ENCODE assay signal across 10 cellular contexts in the genomic region with DNA sequence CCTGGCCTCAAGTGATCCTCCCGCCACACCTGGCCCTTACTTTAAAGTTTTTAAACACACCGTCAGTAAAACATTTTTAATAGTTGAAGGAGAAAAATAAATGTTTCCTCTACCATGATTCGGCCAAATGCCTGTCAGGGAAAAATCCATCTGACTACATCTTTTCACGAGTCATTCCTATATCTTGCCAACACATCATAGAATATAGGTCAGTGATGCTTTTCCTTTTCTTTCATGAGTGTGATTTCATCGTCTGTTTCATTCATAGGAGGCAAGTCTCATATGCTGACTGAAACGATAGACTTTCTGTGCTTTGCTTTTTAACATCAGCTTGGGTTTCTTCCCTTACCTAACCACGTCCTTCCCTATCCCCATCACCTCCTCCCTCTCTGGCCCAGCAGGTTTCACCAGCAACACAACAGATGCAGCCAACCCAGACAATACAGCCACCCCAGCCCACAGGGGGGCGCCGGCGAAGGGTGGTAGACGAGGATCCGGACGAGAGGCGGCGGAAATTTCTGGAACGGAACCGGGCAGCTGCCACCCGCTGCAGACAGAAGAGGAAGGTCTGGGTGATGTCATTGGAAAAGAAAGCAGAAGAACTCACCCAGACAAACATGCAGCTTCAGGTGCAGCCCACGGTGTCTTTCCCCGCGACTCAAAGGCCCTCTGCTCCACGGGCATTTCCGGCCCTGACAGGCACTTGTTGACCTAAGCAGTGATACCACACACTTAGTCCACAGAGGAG.
DNase-seq lines count a peak whose midpoint lies in the region; ATAC-seq, FAIRE-seq and TF ChIP-seq lines count a peak whose summit lies in the region.
"Had no signal": no experiment of that assay in that cellular context is flagged by ENCODE, and none has a peak within 500 bp of the region (broad histone marks: within the 10 kb centered on the region; RNA-seq: fewer than 3 reads in every experiment).

No MANE protein-coding gene starts in this region.

- H3K4me3 ChIP-seq in K562 = peak overlapping the region; percentile 21
- H3K4me3 ChIP-seq in effector memory CD4-positive, alpha-beta T cell (ENCODE audit: insufficient read depth, low read depth, low read length, poor library complexity, severe bottlenecking) = no peak overlapping the region
- H3K4me3 ChIP-seq: ovary had no signal

- H3K9me3 Mint-ChIP-seq in naive B cell = peaks cover 0 to 5% (median 0%) of the 10 kb centered on the region in 7 donors
- no peaks in the 10 kb centered on the region for H3K9me3 Mint-ChIP-seq in activated CD4-positive, alpha-beta memory T cell treated with anti-CD3 and anti-CD28 coated beads for 36 hours
- H3K9me3 Mint-ChIP-seq: activated CD4-positive, alpha-beta T cell treated with anti-CD3 and anti-CD28 coated beads, Interleukin-2, amount 10 ng/mL, durations not matched to agents 24 days and 14 days had no signal

- no peak for TF ChIP-seq POLR2A in K562 (conservative IDR thresholded peaks at IDR 0.05)

- H3K27ac Mint-ChIP-seq in naive B cell = peak overlapping the region in 1 of 6 donors; percentile 18
- no peak overlapping the region for H3K27ac Mint-ChIP-seq in activated CD4-positive, alpha-beta memory T cell treated with anti-CD3 and anti-CD28 coated beads for 36 hours
- H3K27ac Mint-ChIP-seq: activated CD4-positive, alpha-beta T cell treated with anti-CD3 and anti-CD28 coated beads, Interleukin-2, amount 10 ng/mL, durations not matched to agents 24 days and 14 days had no signal

- peak; percentile 6 to 28 (median 16) for DNase-seq in K562 (ENCODE audit: extremely low read depth in 1 of 4, low spot score in 3 of 4)
- peak; percentile 9 for DNase-seq in naive B cell
- no peak for DNase-seq in activated CD4-positive, alpha-beta memory T cell treated with anti-CD3 and anti-CD28 coated beads for 36 hours
- no peak for DNase-seq in effector memory CD4-positive, alpha-beta T cell
- no peak for DNase-seq in DMS79 treated with DMSO at 0.1 percent for 48 hours (lab: John Stamatoyannopoulos, UW)
- no peak for DNase-seq in left lobe of liver (ENCODE audit: low spot score)
- DNase-seq: activated CD4-positive, alpha-beta T cell treated with anti-CD3 and anti-CD28 coated beads, Interleukin-2, amount 10 ng/mL, durations not matched to agents 24 days and 14 days; ovary had no signal

- peaks cover 0 to 8% of the 10 kb centered on the region in 2 experiments; a peak in 1 of 5 replicates for H3K27me3 ChIP-seq in K562 (ENCODE audit: control insufficient read depth in 2 of 2, insufficient read depth in 2 of 2, low read length in 2 of 2)
- no peaks in the 10 kb centered on the region for H3K27me3 ChIP-seq in effector memory CD4-positive, alpha-beta T cell (replicated peaks; ENCODE audit: control insufficient read depth, insufficient read depth, low read length, poor library complexity, severe bottlenecking)
- H3K27me3 ChIP-seq: ovary had no signal

- peaks cover 0 to 9% (median 0%) of the 10 kb centered on the region in 3 donors for H3K4me1 Mint-ChIP-seq in naive B cell
- H3K4me1 Mint-ChIP-seq in activated CD4-positive, alpha-beta memory T cell treated with anti-CD3 and anti-CD28 coated beads for 36 hours (ENCODE audit: low read depth) = no peaks in the 10 kb centered on the region
- H3K4me1 Mint-ChIP-seq: activated CD4-positive, alpha-beta T cell treated with anti-CD3 and anti-CD28 coated beads, Interleukin-2, amount 10 ng/mL, durations not matched to agents 24 days and 14 days had no signal

- CTCF ChIA-PET in K562 (lab: Yijun Ruan, JAX; ENCODE audit: low intra/inter-chr PET ratio) = no interaction called here
- CTCF ChIA-PET in activated CD4-positive, alpha-beta memory T cell treated with anti-CD3 and anti-CD28 coated beads for 36 hours (lab: Charles Lee) = no interaction called here

- no peak for TF ChIP-seq RAD21 in K562 (CRISPR knock-in tag; conservative IDR thresholded peaks at IDR 0.05 in 1 of 2, IDR thresholded peaks at IDR 0.05 in 1 of 2)

- peak overlapping the region; percentile 62 for H2AFZ ChIP-seq in K562 (ENCODE audit: low read depth, low read length)

- ATAC-seq in HG03432 (IDR thresholded peaks at IDR 0.05; ENCODE audit: unreplicated experiment) (peak; percentile 45), K562 (peak; percentile 82), naive B cell (ENCODE audit: low read depth in 2 of 2) (peak; percentile 58 to 80), left lobe of liver (no peak)

- no peaks in the 10 kb centered on the region for H3K4me1 ChIP-seq in K562 (replicated peaks in 1 of 2; ENCODE audit: control insufficient read depth in 2 of 2, insufficient read depth in 2 of 2, low read length in 2 of 2)
- H3K4me1 ChIP-seq in effector memory CD4-positive, alpha-beta T cell (ENCODE audit: control insufficient read depth, insufficient read depth, low read length, poor library complexity, severe bottlenecking) = no peaks in the 10 kb centered on the region

- peak; percentile 5 for TF ChIP-seq CTCF in GM12873 (IDR thresholded peaks at IDR 0.05; ENCODE audit: insufficient read depth, low read depth, low read length, missing control alignments)
- peak in 2 of 3 experiments; percentile 19 to 32; a peak in 3 of 6 replicates for TF ChIP-seq CTCF in K562 (IDR thresholded peaks at IDR 0.05 in 2 of 3, conservative IDR thresholded peaks at IDR 0.05 in 1 of 3; ENCODE audit: insufficient read depth in 2 of 3, low read depth in 1 of 3, low read length in 3 of 3)

- H3K36me3 Mint-ChIP-seq in naive B cell = peaks cover 0 to 12% of the 10 kb centered on the region in 2 donors
- no peaks in the 10 kb centered on the region for H3K36me3 Mint-ChIP-seq in activated CD4-positive, alpha-beta memory T cell treated with anti-CD3 and anti-CD28 coated beads for 36 hours

- peaks cover 0 to 17% (median 13%) of the 10 kb centered on the region in 3 donors for H3K27me3 Mint-ChIP-seq in naive B cell
- H3K27me3 Mint-ChIP-seq in activated CD4-positive, alpha-beta memory T cell treated with anti-CD3 and anti-CD28 coated beads for 36 hours = no peaks in the 10 kb centered on the region
- H3K27me3 Mint-ChIP-seq: activated CD4-positive, alpha-beta T cell treated with anti-CD3 and anti-CD28 coated beads, Interleukin-2, amount 10 ng/mL, durations not matched to agents 24 days and 14 days had no signal

- no peak for TF ChIP-seq EP300 in K562 (IDR thresholded peaks at IDR 0.05; ENCODE audit: low read length)

- intact Hi-C loops in K562 (cut with micrococcal nuclease) = no loop called here
- intact Hi-C loops in activated CD4-positive, alpha-beta memory T cell treated with anti-CD3 and anti-CD28 coated beads for 36 hours (cut with micrococcal nuclease) = no loop called here

- 12% methylated on average over 23 of the region's 23 CpGs for WGBS in K562 (ENCODE audit: insufficient coverage, low coverage, missing lambda C conversion rate)

- H3K9me3 ChIP-seq in K562 (replicated peaks; ENCODE audit: control insufficient read depth, insufficient read depth, low read depth, low read length) = no peaks in the 10 kb centered on the region; the same call in 1 of the 2 replicates
- H3K9me3 ChIP-seq in effector memory CD4-positive, alpha-beta T cell (ENCODE audit: control insufficient read depth, low read length) = no peaks in the 10 kb centered on the region
- H3K9me3 ChIP-seq: ovary had no signal

- peak overlapping the region; percentile 42 for H3K4me2 ChIP-seq in K562 (ENCODE audit: insufficient read depth, low read length)

- no peak for FAIRE-seq in K562 (lab: Jason Lieb, UNC)

- no peaks in the 10 kb centered on the region for H3K79me2 ChIP-seq in K562 (ENCODE audit: control insufficient read depth, insufficient read depth, low read length)

- no peaks in the 10 kb centered on the region; the same call in 1 of the 2 replicates for H4K20me1 ChIP-seq in K562 (replicated peaks; ENCODE audit: control insufficient read depth, insufficient read depth, low read length)

- in situ Hi-C loops in K562 (cut with MboI) = no loop called here

- H3K27ac ChIP-seq in K562 (ENCODE audit: extremely low read depth, low read depth, low read length) = no peak overlapping the region
- no peak overlapping the region for H3K27ac ChIP-seq in effector memory CD4-positive, alpha-beta T cell (ENCODE audit: insufficient read depth, low read length, poor library complexity, severe bottlenecking)
- H3K27ac ChIP-seq: ovary had no signal

- no peak overlapping the region for H3K9ac ChIP-seq in K562 (ENCODE audit: insufficient read depth in 1 of 2, low read depth in 2 of 2, low read length in 2 of 2)

- H3K9me1 ChIP-seq in K562 (ENCODE audit: control insufficient read depth, insufficient read depth, low read length) = no peaks in the 10 kb centered on the region

- peak overlapping the region in 3 of 8 donors; percentile 12 to 28 (median 17) for H3K4me3 Mint-ChIP-seq in naive B cell
- no peak overlapping the region for H3K4me3 Mint-ChIP-seq in activated CD4-positive, alpha-beta memory T cell treated with anti-CD3 and anti-CD28 coated beads for 36 hours
- H3K4me3 Mint-ChIP-seq: activated CD4-positive, alpha-beta T cell treated with anti-CD3 and anti-CD28 coated beads, Interleukin-2, amount 10 ng/mL, durations not matched to agents 24 days and 14 days had no signal

- POLR2A ChIA-PET in K562 (lab: Yijun Ruan, JAX) = interaction anchor here (0.6 to 0.7 kb wide), 2 partner anchors 239 to 267 kb away, joined by 3 read pairs; no protein-coding TSS in a partner anchor
- POLR2A ChIA-PET in activated CD4-positive, alpha-beta memory T cell treated with anti-CD3 and anti-CD28 coated beads for 36 hours (lab: Charles Lee) = no interaction called here

- no peaks in the 10 kb centered on the region for H3K36me3 ChIP-seq in K562 (ENCODE audit: control insufficient read depth, insufficient read depth, low read length)
- H3K36me3 ChIP-seq in effector memory CD4-positive, alpha-beta T cell (ENCODE audit: control insufficient read depth, insufficient read depth, low read length) = no peaks in the 10 kb centered on the region
- H3K36me3 ChIP-seq: ovary had no signal

- BruUV-seq in K562 (replicated peaks; lab: Mats Ljungman, UMichigan) = no TSS peak

TF ChIP-seq in K562, 482 proteins besides CTCF, POLR2A, EP300 and RAD21 (continues in another document):
- TF ChIP-seq ZNF217 (CRISPR knock-in tag; IDR thresholded peaks at IDR 0.05) = no peak
- TF ChIP-seq ZNF57 (CRISPR knock-in tag; IDR thresholded peaks at IDR 0.05) = no peak
- no peak for TF ChIP-seq ZNF699 (CRISPR knock-in tag; IDR thresholded peaks at IDR 0.05; ENCODE audit: insufficient replicate concordance)
- TF ChIP-seq GABPB1 (CRISPR knock-in tag; IDR thresholded peaks at IDR 0.05) = no peak
- TF ChIP-seq ILK (tag; IDR thresholded peaks at IDR 0.05; ENCODE audit: borderline replicate concordance, low read depth) = no peak
- TF ChIP-seq GABPA (tag; conservative IDR thresholded peaks at IDR 0.05; ENCODE audit: low read depth) = 0 out of 2 replicates have a peak, but pooled peaks have one; percentile 23

Comparison
In these comparisons a context has a peak if more than half of its experiments do, and no peak if none do; other contexts are left out.
1. DNase-seq: peak in K562 (4 of 4) and naive B cell (single experiment); none in activated CD4-positive, alpha-beta memory T cell treated with anti-CD3 and anti-CD28 coated beads for 36 hours (single experiment), effector memory CD4-positive, alpha-beta T cell (0 of 3), DMS79 treated with DMSO at 0.1 percent for 48 hours (single experiment) and left lobe of liver (single experiment).